ENCODE assay signal across 2 cellular contexts in the genomic region with DNA sequence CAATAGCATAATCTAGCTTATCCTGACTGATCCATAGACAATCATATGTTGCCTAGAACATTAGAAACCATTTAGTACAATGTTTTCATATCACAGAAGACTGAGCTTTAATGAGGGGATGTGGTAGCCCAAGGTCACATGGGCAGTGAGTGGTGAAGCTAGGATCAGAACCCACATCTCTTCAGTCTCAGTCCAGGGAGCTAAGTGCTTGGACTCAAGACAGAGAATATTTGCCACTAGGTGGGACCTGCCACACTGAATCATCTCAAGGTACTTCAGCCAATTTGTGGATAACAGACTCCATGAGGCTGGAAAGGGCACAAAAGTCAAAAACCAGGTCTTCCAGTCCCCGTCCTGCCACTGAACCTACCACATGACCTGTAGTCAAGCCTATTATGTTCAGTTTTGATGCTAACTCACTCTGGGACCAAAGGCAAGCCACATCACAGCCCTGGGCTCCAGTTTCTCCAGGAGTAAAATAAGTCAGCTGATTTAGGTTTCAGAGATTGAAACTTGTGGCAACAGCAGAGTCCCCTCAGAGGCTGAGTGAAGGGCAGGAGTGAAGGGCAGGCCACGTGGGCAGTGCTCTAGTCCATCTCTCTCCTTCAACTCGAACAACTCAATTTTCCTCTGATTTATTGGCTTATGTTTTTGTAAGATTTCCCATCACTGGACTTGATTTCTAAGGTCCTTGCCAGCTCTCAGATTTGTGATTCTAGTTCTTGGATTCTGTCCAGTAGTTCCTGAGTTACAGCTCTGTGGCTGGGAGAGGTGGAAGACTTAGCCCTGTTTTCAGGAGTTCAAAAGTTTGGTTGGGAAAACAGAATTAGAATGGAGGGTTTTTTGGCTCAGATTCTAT.
TF ChIP-seq lines count a peak whose summit lies in the region.

No MANE protein-coding gene starts in this region.

TF ChIP-seq in GM12891, 5 proteins besides CTCF, POLR2A, EP300 and RAD21:
- no peak for TF ChIP-seq POLR2AphosphoS5 (IDR thresholded peaks at IDR 0.05; ENCODE audit: low read depth, low read length)
- TF ChIP-seq PAX5 (IDR thresholded peaks at IDR 0.05; ENCODE audit: insufficient read depth, low read length, severe bottlenecking) = no peak
- no peak for TF ChIP-seq POU2F2 (IDR thresholded peaks at IDR 0.05; ENCODE audit: low read depth, low read length)
- TF ChIP-seq TAF1 (IDR thresholded peaks at IDR 0.05; ENCODE audit: low read depth, low read length) = no peak
- no peak for TF ChIP-seq SPI1 (IDR thresholded peaks at IDR 0.05; ENCODE audit: low read depth, low read length)

TF ChIP-seq in H1, 55 proteins besides CTCF, POLR2A, EP300 and RAD21:
- no peak for TF ChIP-seq NRF1 (IDR thresholded peaks at IDR 0.05; ENCODE audit: low read depth, low read length)
- peak; percentile 41; the same call in 1 of the 2 replicates for TF ChIP-seq TEAD4 (IDR thresholded peaks at IDR 0.05; ENCODE audit: low read depth, low read length)
